In genomic region chr1:172727956-172728603, GRCh38 we compare ENCODE assay signal across 8 cellular contexts.
A peak's percentile ranks its signal among the peaks of the same experiment; 100 is the strongest.
DNase-seq lines count a peak whose midpoint lies in the region; ATAC-seq and TF ChIP-seq lines count a peak whose summit lies in the region.

No MANE protein-coding gene starts in this region.

- H3K79me2 ChIP-seq in KMS-11 (ENCODE audit: insufficient read depth, low read depth) = no peaks in the 10 kb centered on the region

- DNase-seq in A172 (ENCODE audit: low spot score) (peak; percentile 77), GM12864 (ENCODE audit: low read depth) (no peak), fibroblast of villous mesenchyme (ENCODE audit: low read depth) (no peak), omental fat pad (ENCODE audit: low spot score) (no peak), hippocampal formation (lab: John Stamatoyannopoulos, UW) (no peak)
- DNase-seq in stimulated activated CD4-positive, alpha-beta T cell treated with anti-CD3 and anti-CD28 coated beads, TNF-alpha, amount 100 ng/mL, for 48 hours (ENCODE audit: low read depth in 3 of 3) = peak in 2 of 3 donors; percentile 41 to 44

- H3K36me3 ChIP-seq in KMS-11 (ENCODE audit: insufficient read depth) = no peaks in the 10 kb centered on the region

- no peaks in the 10 kb centered on the region for H4K20me1 ChIP-seq in KMS-11 (ENCODE audit: insufficient read depth)

- no peak overlapping the region for H3K27ac ChIP-seq in KMS-11
- no peak overlapping the region for H3K27ac ChIP-seq in VCaP

- H3K4me2 ChIP-seq in KMS-11 = no peak overlapping the region

- peak; percentile 91 for TF ChIP-seq CTCF in GM12864 (IDR thresholded peaks at IDR 0.05; ENCODE audit: low read depth, low read length, missing control alignments)
- peak; percentile 99 for TF ChIP-seq CTCF in KMS-11 (conservative IDR thresholded peaks at IDR 0.05; ENCODE audit: low read depth, low read length)
- TF ChIP-seq CTCF in VCaP (conservative IDR thresholded peaks at IDR 0.05) = peak; percentile 46
- peak; percentile 48 for TF ChIP-seq CTCF in fibroblast of villous mesenchyme (IDR thresholded peaks at IDR 0.05; ENCODE audit: insufficient read depth, low read depth, low read length)
- TF ChIP-seq CTCF in omental fat pad (IDR thresholded peaks at IDR 0.05) = no peak

- no peaks in the 10 kb centered on the region for H3K4me1 ChIP-seq in KMS-11 (ENCODE audit: low read depth, poor library complexity, severe bottlenecking)

- H2AFZ ChIP-seq in KMS-11 (ENCODE audit: low read depth) = no peak overlapping the region; the same call in 1 of the 2 replicates

- H3K9ac ChIP-seq in KMS-11 = no peak overlapping the region

- H3K4me3 ChIP-seq in GM12864 (ENCODE audit: low read depth, low read length) (no peak overlapping the region), KMS-11 (IDR thresholded peaks at IDR 0.05; ENCODE audit: insufficient read depth, low read depth, low read length) (no peak overlapping the region), fibroblast of villous mesenchyme (ENCODE audit: low read depth, low read length) (no peak overlapping the region)

- no peaks in the 10 kb centered on the region for H3K27me3 ChIP-seq in KMS-11 (ENCODE audit: insufficient read depth, low read depth)

- no peak for ATAC-seq in omental fat pad (ENCODE audit: low FRiP score)

Comparison
In these comparisons a context has a peak if more than half of its experiments do, and no peak if none do; other contexts are left out.
1. DNase-seq: peak in A172 (single experiment) and stimulated activated CD4-positive, alpha-beta T cell treated with anti-CD3 and anti-CD28 coated beads, TNF-alpha, amount 100 ng/mL, for 48 hours (2 of 3); none in GM12864 (single experiment), fibroblast of villous mesenchyme (single experiment), omental fat pad (single experiment) and hippocampal formation (0 of 2).
2. CTCF ChIP-seq: peak in GM12864 (single experiment), KMS-11 (single experiment), VCaP (single experiment) and fibroblast of villous mesenchyme (single experiment); none in omental fat pad (0 of 3).